In genomic region chr7:3338161-3338560, GRCh38 we compare ENCODE assay signal across 22 cellular contexts.
"Had no signal": no experiment of that assay in that cellular context is flagged by ENCODE, and none has a peak within 500 bp of the region (broad histone marks: within the 10 kb centered on the region; RNA-seq: fewer than 3 reads in every experiment).

No MANE protein-coding gene starts in this region.

- H3K4me3 ChIP-seq: tibial nerve, uterus had no signal

- H3K27ac Mint-ChIP-seq: activated CD4-positive, alpha-beta T cell treated with anti-CD3 and anti-CD28 coated beads, Interleukin-2, amount 10 ng/mL, durations not matched to agents 7 days and 5 days; activated naive CD8-positive, alpha-beta T cell treated with anti-CD3 and anti-CD28 coated beads for 36 hours; activated T-helper 1 cell treated with anti-CD3 and anti-CD28 coated beads, Interleukin-12 subunit alpha, Interleukin-12 subunit beta, Interleukin-2, Interleukin-4 antibody, amounts not matched to agents 30 ng/mL and 10 ng/mL and 1 ng/mL, durations not matched to agents 14 hours and 24 hours and 36 hours; dendritic cell treated with granulocyte-macrophage colony-stimulating factor and Interleukin-4, amounts not matched to agents 40 ng/mL and 50 ng/mL, for 4 days; effector memory CD8-positive, alpha-beta T cell; memory B cell; natural killer cell; stimulated activated naive B cell treated with anti-CD40 and anti-IgM and Interleukin-4, amounts not matched to agents 10 μg/mL and 1 μg/mL and 100 μg/mL, for 72 hours; T-helper 2 cell treated with Interferon-gamma antibody and Interleukin-4, amounts not matched to agents 5 μg/mL and 100 μg/mL, for 36 hours had no signal

- DNase-seq: activated CD4-positive, alpha-beta T cell treated with anti-CD3 and anti-CD28 coated beads, Interleukin-2, amount 10 ng/mL, durations not matched to agents 7 days and 5 days; activated CD8-positive, alpha-beta memory T cell treated with anti-CD3 and anti-CD28 coated beads for 24 hours; activated naive CD8-positive, alpha-beta T cell treated with anti-CD3 and anti-CD28 coated beads for 36 hours; amygdala; brain microvascular endothelial cell; cerebellar nuclear complex; effector memory CD8-positive, alpha-beta T cell; hippocampal formation; kidney; left ventricle myocardium superior; natural killer cell; retina; stimulated activated CD4-positive, alpha-beta T cell treated with anti-CD3 and anti-CD28 coated beads, Interleukin-2, amount 100 ng/mL, for 48 hours; stimulated activated naive B cell treated with anti-CD40 and anti-IgM and Interleukin-4, amounts not matched to agents 10 μg/mL and 1 μg/mL and 100 μg/mL, for 72 hours; substantia nigra; uterus had no signal

- H3K9me3 Mint-ChIP-seq: activated CD4-positive, alpha-beta T cell treated with anti-CD3 and anti-CD28 coated beads, Interleukin-2, amount 10 ng/mL, durations not matched to agents 7 days and 5 days; activated naive CD8-positive, alpha-beta T cell treated with anti-CD3 and anti-CD28 coated beads for 36 hours; activated T-helper 1 cell treated with anti-CD3 and anti-CD28 coated beads, Interleukin-12 subunit alpha, Interleukin-12 subunit beta, Interleukin-2, Interleukin-4 antibody, amounts not matched to agents 30 ng/mL and 10 ng/mL and 1 ng/mL, durations not matched to agents 14 hours and 24 hours and 36 hours; dendritic cell treated with granulocyte-macrophage colony-stimulating factor and Interleukin-4, amounts not matched to agents 40 ng/mL and 50 ng/mL, for 4 days; effector memory CD8-positive, alpha-beta T cell; memory B cell; natural killer cell; stimulated activated naive B cell treated with anti-CD40 and anti-IgM and Interleukin-4, amounts not matched to agents 10 μg/mL and 1 μg/mL and 100 μg/mL, for 72 hours; T-helper 2 cell treated with Interferon-gamma antibody and Interleukin-4, amounts not matched to agents 5 μg/mL and 100 μg/mL, for 36 hours had no signal

- H3K27me3 ChIP-seq: brain microvascular endothelial cell, neutrophil, tibial nerve, uterus had no signal

- ATAC-seq: effector memory CD8-positive, alpha-beta T cell; left ventricle myocardium superior; natural killer cell; stimulated activated naive B cell treated with anti-CD40 and anti-IgM and Interleukin-4, amounts not matched to agents 10 μg/mL and 1 μg/mL and 100 μg/mL, for 72 hours had no signal

- H3K9me3 ChIP-seq: neutrophil, uterus had no signal

- H3K36me3 Mint-ChIP-seq: activated naive CD8-positive, alpha-beta T cell treated with anti-CD3 and anti-CD28 coated beads for 36 hours; memory B cell; natural killer cell; stimulated activated naive B cell treated with anti-CD40 and anti-IgM and Interleukin-4, amounts not matched to agents 10 μg/mL and 1 μg/mL and 100 μg/mL, for 72 hours had no signal

- H3K4me3 Mint-ChIP-seq: activated CD4-positive, alpha-beta T cell treated with anti-CD3 and anti-CD28 coated beads, Interleukin-2, amount 10 ng/mL, durations not matched to agents 7 days and 5 days; activated naive CD8-positive, alpha-beta T cell treated with anti-CD3 and anti-CD28 coated beads for 36 hours; activated T-helper 1 cell treated with anti-CD3 and anti-CD28 coated beads, Interleukin-12 subunit alpha, Interleukin-12 subunit beta, Interleukin-2, Interleukin-4 antibody, amounts not matched to agents 30 ng/mL and 10 ng/mL and 1 ng/mL, durations not matched to agents 14 hours and 24 hours and 36 hours; dendritic cell treated with granulocyte-macrophage colony-stimulating factor and Interleukin-4, amounts not matched to agents 40 ng/mL and 50 ng/mL, for 4 days; effector memory CD8-positive, alpha-beta T cell; memory B cell; natural killer cell; stimulated activated naive B cell treated with anti-CD40 and anti-IgM and Interleukin-4, amounts not matched to agents 10 μg/mL and 1 μg/mL and 100 μg/mL, for 72 hours; T-helper 2 cell treated with Interferon-gamma antibody and Interleukin-4, amounts not matched to agents 5 μg/mL and 100 μg/mL, for 36 hours had no signal

- H3K4me1 Mint-ChIP-seq: activated CD4-positive, alpha-beta T cell treated with anti-CD3 and anti-CD28 coated beads, Interleukin-2, amount 10 ng/mL, durations not matched to agents 7 days and 5 days; activated naive CD8-positive, alpha-beta T cell treated with anti-CD3 and anti-CD28 coated beads for 36 hours; memory B cell; natural killer cell; stimulated activated naive B cell treated with anti-CD40 and anti-IgM and Interleukin-4, amounts not matched to agents 10 μg/mL and 1 μg/mL and 100 μg/mL, for 72 hours had no signal

- H3K4me1 ChIP-seq: tibial nerve, uterus had no signal

- H3K27ac ChIP-seq: brain microvascular endothelial cell, neutrophil, tibial nerve, uterus had no signal

- H3K36me3 ChIP-seq: brain microvascular endothelial cell, neutrophil, tibial nerve, uterus had no signal
